Comparison of ENCODE assay signal across 9 cellular contexts in the genomic region with DNA sequence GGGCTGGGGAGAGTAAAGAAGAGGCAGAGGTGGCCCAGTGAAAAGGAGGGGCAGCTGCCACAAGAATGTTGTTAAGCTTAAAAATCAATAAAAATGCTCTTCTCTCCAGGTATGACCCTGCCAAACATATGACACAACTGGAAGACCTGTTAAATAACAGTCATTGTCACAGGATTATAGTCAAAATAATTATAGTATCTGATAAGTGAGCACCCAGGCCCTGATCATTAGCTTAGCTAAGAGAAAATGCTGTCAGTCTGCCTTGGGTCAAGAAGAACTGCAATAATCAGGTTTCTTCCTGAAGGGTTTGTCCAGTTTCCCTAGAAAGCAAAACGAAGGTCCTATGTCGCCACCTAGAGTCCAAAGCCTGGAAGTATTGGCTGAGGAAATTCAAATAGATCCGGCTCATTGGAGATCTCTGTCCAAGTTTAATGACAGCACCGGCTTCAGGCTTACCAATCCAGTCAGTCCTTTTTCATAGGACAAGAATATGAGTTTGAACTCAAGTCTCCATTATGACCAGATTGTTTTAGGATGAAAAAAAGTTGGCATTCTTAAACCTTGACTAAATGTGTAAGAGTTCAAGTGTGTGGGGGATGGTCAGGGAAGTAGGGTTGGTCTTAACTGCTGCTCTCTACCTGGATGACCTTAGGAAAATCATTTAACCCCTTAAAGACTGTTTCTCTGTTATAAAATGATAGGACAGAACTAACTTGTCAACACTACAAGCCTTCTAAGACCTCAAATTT. TPM values are rescaled to one million over a fixed set of nuclear protein-coding genes. Genes with fewer than 3 reads are reported as not detected.
DNase-seq lines count a peak whose midpoint lies in the region; ATAC-seq, FAIRE-seq and TF ChIP-seq lines count a peak whose summit lies in the region.
"Had no signal": no experiment of that assay in that cellular context is flagged by ENCODE, and none has a peak within 500 bp of the region (broad histone marks: within the 10 kb centered on the region; RNA-seq: fewer than 3 reads in every experiment).

No MANE protein-coding gene starts in this region.

- H3K9me3 Mint-ChIP-seq in brain, result peaks cover 0 to 3% (median 0%) of the 10 kb centered on the region in 5 experiments
- H3K9me3 Mint-ChIP-seq: central memory CD8-positive, alpha-beta T cell had no signal

- H3K4me1 Mint-ChIP-seq in brain, result no peaks in the 10 kb centered on the region
- H3K4me1 Mint-ChIP-seq: central memory CD8-positive, alpha-beta T cell had no signal

- DNase-seq in GM04503 (ENCODE audit: low read depth) (peak; percentile 27), Kasumi-1 (lab: John Stamatoyannopoulos, UW) (peak; percentile 68 to 71), NT2/D1 (ENCODE audit: low read depth, low spot score) (peak; percentile 56), stomach (peak; percentile 53)

- no peak overlapping the region for H3K27ac ChIP-seq in stomach

- 0 to 3% (median 2%) methylated on average over 4 of the region's 4 CpGs for WGBS in stomach, 5 donors

- no peaks in the 10 kb centered on the region for H3K4me1 ChIP-seq in NT2/D1 (ENCODE audit: insufficient read depth, insufficient read length)
- no peaks in the 10 kb centered on the region for H3K4me1 ChIP-seq in stomach

- intact Hi-C loops in stomach (cut with DNase I; ENCODE audit: low total_unique reads), result no loop called here

- TF ChIP-seq POLR2A in stomach (IDR thresholded peaks at IDR 0.05), result no peak

- peak; percentile 79 to 80 for TF ChIP-seq CTCF in brain (conservative IDR thresholded peaks at IDR 0.05)
- TF ChIP-seq CTCF in stomach (IDR thresholded peaks at IDR 0.05), result peak in 5 of 7 experiments; percentile 65 to 76 (median 68)

- no peaks in the 10 kb centered on the region for H3K36me3 Mint-ChIP-seq in brain

- peak; percentile 99 for FAIRE-seq in islet of Langerhans (lab: Jason Lieb, UNC)

- no peaks in the 10 kb centered on the region for H3K9me3 ChIP-seq in NT2/D1 (ENCODE audit: insufficient read depth, low read length)
- no peaks in the 10 kb centered on the region for H3K9me3 ChIP-seq in stomach

- H3K4me3 Mint-ChIP-seq in brain, result no peak overlapping the region
- H3K4me3 Mint-ChIP-seq: central memory CD8-positive, alpha-beta T cell had no signal

- H3K4me3 ChIP-seq in NT2/D1 (ENCODE audit: insufficient read length, low read depth) (no peak overlapping the region), stomach (no peak overlapping the region)

- H3K27me3 ChIP-seq in NT2/D1 (ENCODE audit: insufficient read depth, insufficient read length), result no peaks in the 10 kb centered on the region
- H3K27me3 ChIP-seq in stomach, result peaks cover 0 to 48% (median 3%) of the 10 kb centered on the region in 3 donors

- peaks cover 36% of the 10 kb centered on the region for H3K27me3 Mint-ChIP-seq in brain
- H3K27me3 Mint-ChIP-seq: central memory CD8-positive, alpha-beta T cell had no signal

- no peak overlapping the region for H3K9ac ChIP-seq in NT2/D1 (ENCODE audit: insufficient read length, low read depth)

- no peak overlapping the region for H3K27ac Mint-ChIP-seq in brain

- TF ChIP-seq EP300 in stomach (IDR thresholded peaks at IDR 0.05), result no peak

- H3K36me3 ChIP-seq in NT2/D1 (ENCODE audit: insufficient read depth, insufficient read length, low read length) (no peaks in the 10 kb centered on the region), stomach (no peaks in the 10 kb centered on the region)

- ATAC-seq in GM21825 (IDR thresholded peaks at IDR 0.05; ENCODE audit: unreplicated experiment), result peak; percentile 68

RNA-seq across cellular contexts. Expression of gene NKX2-8, which starts 22.5 kb away (rescaled TPM):
- polyA plus RNA-seq in brain (ENCODE audit: insufficient read depth, low read depth, low replicate concordance) (5.3 TPM), stomach (1 to 10 TPM in 1 of 3 donors, not detected in 2; 1.4 TPM)
- total RNA-seq in stomach, result not detected
- total RNA-seq: subcutaneous adipose tissue had no signal

RNA-seq across cellular contexts. Expression of gene PAX9, which starts 56.7 kb away (rescaled TPM):
- 2.8 TPM for polyA plus RNA-seq in brain (ENCODE audit: insufficient read depth, low read depth, low replicate concordance)
- under 1 TPM in 1 of 5 donors, not detected in 4; 0.37 TPM for total RNA-seq in stomach
- 10 to 100 TPM in 1 of 3 donors, not detected in 2; 17.0 TPM for polyA plus RNA-seq in stomach
